In the genomic region with DNA sequence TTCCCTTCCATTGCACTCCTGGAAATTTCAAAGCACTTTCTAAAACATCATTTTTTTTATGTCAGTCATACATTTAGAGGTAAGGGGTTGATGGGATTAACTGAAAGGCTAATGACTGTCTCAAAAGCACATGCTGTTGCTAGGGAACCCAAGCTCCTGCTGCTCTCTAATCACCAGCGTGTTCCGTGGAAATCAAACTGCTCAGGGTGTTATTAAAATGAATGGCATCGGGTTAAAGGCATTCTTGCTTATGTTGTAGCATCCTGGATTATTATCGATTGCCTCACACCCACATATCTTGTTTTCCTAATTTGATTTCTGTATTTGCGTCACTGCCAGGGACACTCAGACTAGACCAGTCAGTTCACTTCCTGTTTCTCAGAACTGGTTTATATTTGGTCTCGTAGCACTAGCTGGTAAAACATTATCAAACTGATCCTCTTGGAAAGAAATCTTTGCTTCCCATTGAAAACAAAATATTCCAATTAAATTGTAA, we compare ENCODE assay signal across 8 cellular contexts.
A peak's percentile ranks its signal among the peaks of the same experiment; 100 is the strongest.
DNase-seq lines count a peak whose midpoint lies in the region; ATAC-seq and TF ChIP-seq lines count a peak whose summit lies in the region.

No MANE protein-coding gene starts in this region.

- no peak for TF ChIP-seq CTCF in C4-2B (conservative IDR thresholded peaks at IDR 0.05)

- H3K4me1 ChIP-seq in HAP-1 (peaks cover 29% of the 10 kb centered on the region), SJCRH30 (peaks cover 7% of the 10 kb centered on the region; the same call in 1 of the 2 replicates)
- peaks cover 25% of the 10 kb centered on the region for H3K4me1 ChIP-seq in effector memory CD4-positive, alpha-beta T cell (ENCODE audit: control insufficient read depth, insufficient read depth, low read length, poor library complexity, severe bottlenecking)

- H3K27ac ChIP-seq in C4-2B (peak overlapping the region; percentile 97), SJCRH30 (no peak overlapping the region)
- no peak overlapping the region for H3K27ac ChIP-seq in effector memory CD4-positive, alpha-beta T cell (ENCODE audit: insufficient read depth, low read length, poor library complexity, severe bottlenecking)

- DNase-seq in HAP-1 (ENCODE audit: low spot score in 2 of 2) (peak in 1 of 2 experiments; percentile 58), SJCRH30 (no peak), mucosa of gallbladder (ENCODE audit: low spot score) (peak; percentile 34), NCI-H1694 treated with DMSO at 0.1 percent for 48 hours (lab: John Stamatoyannopoulos, UW) (no peak)
- no peak for DNase-seq in effector memory CD4-positive, alpha-beta T cell

- no peaks in the 10 kb centered on the region for H3K27me3 ChIP-seq in HAP-1 (ENCODE audit: low read depth)
- no peaks in the 10 kb centered on the region for H3K27me3 ChIP-seq in SJCRH30
- H3K27me3 ChIP-seq in effector memory CD4-positive, alpha-beta T cell (replicated peaks; ENCODE audit: control insufficient read depth, insufficient read depth, low read length, poor library complexity, severe bottlenecking), result no peaks in the 10 kb centered on the region

- H3K9me3 ChIP-seq in HAP-1, result no peaks in the 10 kb centered on the region
- no peaks in the 10 kb centered on the region for H3K9me3 ChIP-seq in SJCRH30 (replicated peaks)
- H3K9me3 ChIP-seq in effector memory CD4-positive, alpha-beta T cell (ENCODE audit: control insufficient read depth, low read length), result no peaks in the 10 kb centered on the region

- H3K4me3 ChIP-seq in HAP-1, result peak overlapping the region; percentile 60
- H3K4me3 ChIP-seq in SJCRH30, result peak overlapping the region; percentile 75
- peak overlapping the region; percentile 38 for H3K4me3 ChIP-seq in effector memory CD4-positive, alpha-beta T cell (ENCODE audit: insufficient read depth, low read depth, low read length, poor library complexity, severe bottlenecking)

- no peak for ATAC-seq in GM18868 (IDR thresholded peaks at IDR 0.05; ENCODE audit: unreplicated experiment)
- no peak for ATAC-seq in HG02852 (IDR thresholded peaks at IDR 0.05; ENCODE audit: unreplicated experiment)

- H3K36me3 ChIP-seq in HAP-1 (replicated peaks), result no peaks in the 10 kb centered on the region
- H3K36me3 ChIP-seq in SJCRH30, result no peaks in the 10 kb centered on the region
- H3K36me3 ChIP-seq in effector memory CD4-positive, alpha-beta T cell (ENCODE audit: control insufficient read depth, insufficient read depth, low read length), result peaks cover 8% of the 10 kb centered on the region

- in situ Hi-C loops in HAP-1 (cut with MboI; ENCODE audit: low sequenced_read_pairs), result no loop called here
